In the genomic region with DNA sequence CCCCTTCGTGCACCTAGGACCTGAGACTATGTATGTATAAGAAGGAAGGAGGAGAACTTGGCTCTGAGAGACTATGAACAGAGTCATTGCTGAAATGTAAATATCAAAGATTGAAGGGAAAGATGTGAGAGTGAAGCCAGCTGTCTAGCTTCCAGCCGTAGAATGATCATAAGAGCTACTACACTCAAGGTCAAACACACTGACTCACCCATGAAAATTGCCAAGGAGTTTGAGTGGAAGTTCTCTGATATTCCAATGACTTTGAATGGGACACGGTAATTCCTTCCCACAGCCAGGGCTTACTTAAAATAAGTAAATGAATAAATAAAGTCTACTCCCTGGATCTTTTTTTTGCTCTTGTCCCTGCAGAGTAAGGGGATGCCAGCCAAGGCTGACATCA, we compare ENCODE assay signal across 14 cellular contexts.
DNase-seq lines count a peak whose midpoint lies in the region; ATAC-seq and TF ChIP-seq lines count a peak whose summit lies in the region.
"Had no signal": no experiment of that assay in that cellular context is flagged by ENCODE, and none has a peak within 500 bp of the region (broad histone marks: within the 10 kb centered on the region; RNA-seq: fewer than 3 reads in every experiment).

No MANE protein-coding gene starts in this region.

- H3K36me3 Mint-ChIP-seq in MCF 10A (ENCODE audit: insufficient read depth, unreplicated experiment) = peaks cover 6% of the 10 kb centered on the region

- CTCF ChIA-PET in MCF 10A (lab: Yijun Ruan, JAX) (no interaction called here), mammary epithelial cell (lab: Charles Lee; ENCODE audit: low non-redundant PET) (no interaction called here)

- H2AFZ ChIP-seq in mammary epithelial cell (ENCODE audit: low read depth, low read length) = no peak overlapping the region

- ATAC-seq in left lung (peak; percentile 89), aorta (ENCODE audit: low FRiP score) (peak; percentile 45)
- no peak for ATAC-seq in activated CD4-positive, CD25-positive, alpha-beta regulatory T cell treated with anti-CD3 and anti-CD28 coated beads, Interleukin-2, amount 50 U/mL, for 24 hours

- H3K4me3 ChIP-seq in mammary epithelial cell (replicated peaks in 1 of 3; ENCODE audit: insufficient read depth in 1 of 3, low read depth in 2 of 3, low read length in 3 of 3) (no peak overlapping the region), cardiac fibroblast (replicated peaks in 1 of 2; ENCODE audit: low read depth in 2 of 2, low read length in 2 of 2) (no peak overlapping the region), left lung (no peak overlapping the region), aorta (ENCODE audit: low read length in 2 of 2) (no peak overlapping the region)
- H3K4me3 ChIP-seq: cardiac muscle cell had no signal

- H3K27me3 ChIP-seq in mammary epithelial cell (ENCODE audit: insufficient read depth, low read length) = no peaks in the 10 kb centered on the region
- H3K27me3 ChIP-seq in left lung = no peaks in the 10 kb centered on the region
- no peaks in the 10 kb centered on the region for H3K27me3 ChIP-seq in aorta (ENCODE audit: control insufficient read depth in 1 of 2, insufficient read depth in 2 of 2, low read length in 1 of 2)
- H3K27me3 ChIP-seq: cardiac muscle cell had no signal

- POLR2A ChIA-PET in MCF 10A (lab: Yijun Ruan, JAX) = no interaction called here

- in situ Hi-C loops in mammary epithelial cell (cut with MboI; ENCODE audit: low sequenced_read_pairs in 2 of 2) = no loop called here

- H3K27me3 Mint-ChIP-seq in MCF 10A (ENCODE audit: insufficient read depth, unreplicated experiment) = no peaks in the 10 kb centered on the region
- H3K27me3 Mint-ChIP-seq: stimulated activated naive CD8-positive, alpha-beta T cell treated with anti-CD3 and anti-CD28 coated beads, Interleukin-15, Interleukin-2, amounts not matched to agents 100 ng/mL and 50 ng/mL, for 24 hours had no signal

- BruUV-seq in MCF 10A (replicated peaks; lab: Mats Ljungman, UMichigan) (no TSS peak), mammary epithelial cell (replicated peaks; lab: Mats Ljungman, UMichigan) (no TSS peak)

- no peak overlapping the region for H3K9ac ChIP-seq in mammary epithelial cell (ENCODE audit: insufficient read depth, low read length)

- H3K27ac Mint-ChIP-seq in MCF 10A (ENCODE audit: low read depth, unreplicated experiment) = peak overlapping the region; percentile 4
- H3K27ac Mint-ChIP-seq: stimulated activated naive CD8-positive, alpha-beta T cell treated with anti-CD3 and anti-CD28 coated beads, Interleukin-15, Interleukin-2, amounts not matched to agents 100 ng/mL and 50 ng/mL, for 24 hours had no signal

- peaks cover 21% of the 10 kb centered on the region for H3K4me1 Mint-ChIP-seq in MCF 10A (ENCODE audit: insufficient read depth, unreplicated experiment)

- intact Hi-C loops in MCF 10A (cut with micrococcal nuclease) = no loop called here
- intact Hi-C loops in mammary epithelial cell (cut with micrococcal nuclease) = no loop called here
- intact Hi-C loops in left lung (cut with DNase I) = no loop called here
- intact Hi-C loops in aorta (cut with DNase I) = no loop called here

- H3K4me3 Mint-ChIP-seq in MCF 10A (ENCODE audit: unreplicated experiment) = no peak overlapping the region
- H3K4me3 Mint-ChIP-seq: stimulated activated naive CD8-positive, alpha-beta T cell treated with anti-CD3 and anti-CD28 coated beads, Interleukin-15, Interleukin-2, amounts not matched to agents 100 ng/mL and 50 ng/mL, for 24 hours had no signal

- H3K27ac ChIP-seq in mammary epithelial cell (ENCODE audit: insufficient read depth, low read depth, low read length) = no peak overlapping the region
- H3K27ac ChIP-seq in left lung = peak overlapping the region; percentile 1 to 63
- H3K27ac ChIP-seq in aorta (ENCODE audit: low read depth in 1 of 2, low read length in 2 of 2) = peak overlapping the region in 1 of 2 donors; percentile 37
- H3K27ac ChIP-seq: cardiac muscle cell had no signal

- no peaks in the 10 kb centered on the region for H3K79me2 ChIP-seq in mammary epithelial cell (ENCODE audit: insufficient read depth, low read length)

- dilution Hi-C loops in mammary epithelial cell (cut with HindIII; ENCODE audit: low sequenced_read_pairs) = no loop called here

- DNase-seq in MCF 10A (ENCODE audit: unreplicated experiment) = no peak
- no peak for DNase-seq in mammary epithelial cell
- peak; percentile 66 to 79 for DNase-seq in cardiac fibroblast (ENCODE audit: low read depth in 2 of 2)
- no peak for DNase-seq in left lung
- no peak for DNase-seq in aorta
- DNase-seq in stimulated activated CD4-positive, alpha-beta T cell treated with anti-CD3 and anti-CD28 coated beads, Interleukin-2, amount 100 ng/mL, for 48 hours = no peak
- DNase-seq in MV-4-11 (lab: John Stamatoyannopoulos, UW) = no peak
- DNase-seq: GOT3, Karpas-422, midbrain, NCI-H82 had no signal

- H3K4me1 ChIP-seq in mammary epithelial cell (ENCODE audit: insufficient read depth, low read length) = peaks cover 5% of the 10 kb centered on the region
- peaks cover 4 to 14% of the 10 kb centered on the region in 2 donors for H3K4me1 ChIP-seq in left lung
- H3K4me1 ChIP-seq in aorta (ENCODE audit: control insufficient read depth in 1 of 2, insufficient read depth in 2 of 2, low read length in 2 of 2) = peaks cover 0 to 18% of the 10 kb centered on the region in 2 donors

- WGBS in mammary epithelial cell (ENCODE audit: low coverage, missing lambda C conversion rate) = 91% methylated on average over 3 of the region's 3 CpGs
- WGBS in aorta, 2 donors = 4 to 16% methylated on average over 3 of the region's 3 CpGs

- H3K9me3 ChIP-seq in mammary epithelial cell (replicated peaks; ENCODE audit: insufficient read depth, low read length) (no peaks in the 10 kb centered on the region), left lung (no peaks in the 10 kb centered on the region), aorta (ENCODE audit: control insufficient read depth, low read length) (no peaks in the 10 kb centered on the region)

- H3K36me3 ChIP-seq in mammary epithelial cell (ENCODE audit: insufficient read depth, low read length) = no peaks in the 10 kb centered on the region
- H3K36me3 ChIP-seq in left lung = no peaks in the 10 kb centered on the region
- no peaks in the 10 kb centered on the region for H3K36me3 ChIP-seq in aorta (ENCODE audit: control insufficient read depth in 1 of 2, insufficient read depth in 2 of 2, low read length in 1 of 2)
- H3K36me3 ChIP-seq: cardiac muscle cell had no signal

- no peaks in the 10 kb centered on the region for H3K9me3 Mint-ChIP-seq in MCF 10A (ENCODE audit: unreplicated experiment)
- H3K9me3 Mint-ChIP-seq: stimulated activated naive CD8-positive, alpha-beta T cell treated with anti-CD3 and anti-CD28 coated beads, Interleukin-15, Interleukin-2, amounts not matched to agents 100 ng/mL and 50 ng/mL, for 24 hours had no signal

- no peaks in the 10 kb centered on the region for H4K20me1 ChIP-seq in mammary epithelial cell (ENCODE audit: insufficient read depth, low read length)

- no peak for TF ChIP-seq CTCF in MCF 10A (IDR thresholded peaks at IDR 0.05; ENCODE audit: unreplicated experiment)
- TF ChIP-seq CTCF in mammary epithelial cell (conservative IDR thresholded peaks at IDR 0.05 in 1 of 2, IDR thresholded peaks at IDR 0.05 in 1 of 2; ENCODE audit: extremely low read depth in 1 of 2, insufficient read depth in 1 of 2, low read depth in 1 of 2, low read length in 2 of 2) = no peak
- TF ChIP-seq CTCF in cardiac fibroblast (IDR thresholded peaks at IDR 0.05; ENCODE audit: low read depth, low read length) = no peak
- TF ChIP-seq CTCF in left lung (IDR thresholded peaks at IDR 0.05) = no peak

- no peak overlapping the region for H3K4me2 ChIP-seq in mammary epithelial cell (ENCODE audit: insufficient read depth, low read depth, low read length)

Comparison
In these comparisons a context has a peak if more than half of its experiments do, and no peak if none do; other contexts are left out.
1. DNase-seq: peak in cardiac fibroblast (2 of 2); none in MCF 10A (single experiment), mammary epithelial cell (single experiment), left lung (0 of 2), aorta (0 of 2), stimulated activated CD4-positive, alpha-beta T cell treated with anti-CD3 and anti-CD28 coated beads, Interleukin-2, amount 100 ng/mL, for 48 hours (0 of 2) and MV-4-11 (single experiment).
2. ATAC-seq: peak in left lung (single experiment) and aorta (single experiment); none in activated CD4-positive, CD25-positive, alpha-beta regulatory T cell treated with anti-CD3 and anti-CD28 coated beads, Interleukin-2, amount 50 U/mL, for 24 hours (0 of 2).